ENCODE assay signal across 8 cellular contexts in the genomic region with DNA sequence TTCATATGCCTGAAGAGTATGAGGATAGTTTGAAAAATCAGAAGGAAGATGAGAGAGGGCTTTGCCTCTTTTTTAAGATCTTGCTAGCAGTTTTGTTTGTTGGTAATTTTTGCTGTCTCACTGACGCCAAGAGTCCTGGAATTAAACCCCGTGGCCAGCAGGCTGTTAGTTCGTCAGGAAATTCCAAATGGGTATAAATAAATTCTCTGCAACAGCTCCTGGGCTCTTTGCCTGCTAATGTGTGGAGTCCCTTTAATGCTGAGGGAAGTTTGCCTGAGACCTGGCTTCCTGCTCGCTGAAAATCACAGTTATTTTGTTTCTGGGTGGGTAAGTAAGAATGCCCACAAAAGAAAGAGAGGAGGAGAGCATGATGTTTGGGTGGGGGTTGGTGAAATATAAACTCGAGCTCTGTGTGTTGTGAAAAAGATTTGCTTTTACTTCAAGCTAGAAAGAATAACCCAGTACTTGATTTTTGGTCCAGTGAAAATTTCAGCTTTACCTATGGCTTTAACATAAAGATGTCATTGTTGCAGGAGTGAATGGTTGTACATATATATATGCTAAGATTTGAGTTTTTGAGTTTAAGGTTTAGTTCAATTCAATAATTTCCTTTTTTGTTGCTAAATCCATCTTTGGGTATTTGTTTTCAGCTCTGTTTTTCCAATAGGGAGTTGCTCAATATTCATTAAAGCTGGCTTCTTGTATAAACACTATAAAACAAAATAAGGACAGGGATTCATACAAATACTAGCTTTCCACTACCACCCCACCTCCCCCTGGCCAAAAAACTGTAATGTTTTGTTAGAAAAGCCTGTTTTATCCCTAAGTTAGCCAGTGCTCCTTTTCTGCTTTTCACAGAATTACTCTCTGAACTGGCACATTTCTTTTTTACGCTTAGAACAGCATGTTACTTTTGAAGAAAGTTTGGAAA.
A peak's percentile ranks its signal among the peaks of the same experiment; 100 is the strongest.
DNase-seq lines count a peak whose midpoint lies in the region; TF ChIP-seq lines count a peak whose summit lies in the region.

No MANE protein-coding gene starts in this region.

- DNase-seq in AG04449 (ENCODE audit: low read depth, low spot score) (peak; percentile 63), SK-MEL-5 (ENCODE audit: low read depth, low spot score) (peak; percentile 81), fibroblast of the aortic adventitia (ENCODE audit: low read depth) (peak; percentile 95), nucleus accumbens (lab: John Stamatoyannopoulos, UW) (peak in 32 of 56 donors; percentile 24 to 82 (median 42)), DMS153 (lab: John Stamatoyannopoulos, UW) (no peak), NOMO-1 treated with DMSO at 0.1 percent for 48 hours (lab: John Stamatoyannopoulos, UW; ENCODE audit: unreplicated experiment) (no peak), GDM1 (lab: John Stamatoyannopoulos, UW) (no peak)
- no peak for DNase-seq in activated CD4-positive, alpha-beta T cell treated with anti-CD3 and anti-CD28 coated beads, Interleukin-2, amount 50 U/mL, for 4 hours

- in situ Hi-C loops in SK-MEL-5 (cut with HindIII; ENCODE audit: low pct_unique_long_range_greater_than_20kb, low sequenced_read_pairs) = no loop called here

- POLR2A ChIA-PET in AG04449 (lab: Yijun Ruan, JAX) = interaction anchor here (1.0 to 3.1 kb wide), 5 partner anchors 10 to 75 kb away, joined by 3 to 19 read pairs (median 5); no protein-coding TSS in a partner anchor

- TF ChIP-seq CTCF in AG04449 (IDR thresholded peaks at IDR 0.05; ENCODE audit: insufficient read depth, low read length, missing control alignments) = no peak
- no peak for TF ChIP-seq CTCF in fibroblast of the aortic adventitia (IDR thresholded peaks at IDR 0.05; ENCODE audit: insufficient read depth, low read length)

- CTCF ChIA-PET in AG04449 (lab: Yijun Ruan, JAX) = interaction anchor here (1.2 to 2.9 kb wide), 8 partner anchors 9 to 63 kb away, joined by 3 to 14 read pairs (median 4); no protein-coding TSS in a partner anchor

- H3K4me3 ChIP-seq in AG04449 (ENCODE audit: low read depth, low read length) = peak overlapping the region; percentile 37
- H3K4me3 ChIP-seq in fibroblast of the aortic adventitia (ENCODE audit: low read depth, low read length) = peak overlapping the region; percentile 52

Comparison
In these comparisons a context has a peak if more than half of its experiments do, and no peak if none do; other contexts are left out.
1. DNase-seq: peak in AG04449 (single experiment), SK-MEL-5 (single experiment), fibroblast of the aortic adventitia (single experiment) and nucleus accumbens (32 of 56); none in DMS153 (single experiment), NOMO-1 treated with DMSO at 0.1 percent for 48 hours (single experiment), activated CD4-positive, alpha-beta T cell treated with anti-CD3 and anti-CD28 coated beads, Interleukin-2, amount 50 U/mL, for 4 hours (0 of 2) and GDM1 (single experiment).